Comparison of ENCODE assay signal across 11 cellular contexts in genomic region chr4:144399927-144400326, GRCh38.
DNase-seq lines count a peak whose midpoint lies in the region; ATAC-seq and TF ChIP-seq lines count a peak whose summit lies in the region.
"Had no signal": no experiment of that assay in that cellular context is flagged by ENCODE, and none has a peak within 500 bp of the region (broad histone marks: within the 10 kb centered on the region; RNA-seq: fewer than 3 reads in every experiment).

No MANE protein-coding gene starts in this region.

- H3K4me1 ChIP-seq in foreskin keratinocyte = peaks cover 4% of the 10 kb centered on the region
- H3K4me1 ChIP-seq in ovary (ENCODE audit: insufficient read depth) = no peaks in the 10 kb centered on the region

- no peaks in the 10 kb centered on the region for H3K9me3 ChIP-seq in ovary

- H3K36me3 ChIP-seq in ovary = no peaks in the 10 kb centered on the region

- TF ChIP-seq EP300 in ovary (IDR thresholded peaks at IDR 0.05) = no peak

- no peak for TF ChIP-seq CTCF in foreskin keratinocyte (conservative IDR thresholded peaks at IDR 0.05)
- no peak for TF ChIP-seq CTCF in GM13976 (IDR thresholded peaks at IDR 0.05; ENCODE audit: borderline replicate concordance, control extremely low read depth, extremely low read depth, insufficient read depth, missing control alignments)
- TF ChIP-seq CTCF in ovary (IDR thresholded peaks at IDR 0.05) = no peak

- ATAC-seq in HG02642 (IDR thresholded peaks at IDR 0.05; ENCODE audit: poor library complexity, unreplicated experiment) = peak; percentile 76
- peak; percentile 100 for ATAC-seq in foreskin keratinocyte
- ATAC-seq: stimulated activated memory B cell treated with anti-CD40 and anti-IgM and Interleukin-4, amounts not matched to agents 10 μg/mL and 1 μg/mL and 100 μg/mL, for 72 hours had no signal

- in situ Hi-C loops in GM13976 (cut with MboI; ENCODE audit: low sequenced_read_pairs, unreplicated experiment) = no loop called here

- H3K27me3 ChIP-seq in foreskin keratinocyte = peaks cover 4% of the 10 kb centered on the region
- no peaks in the 10 kb centered on the region for H3K27me3 ChIP-seq in ovary

- no peak overlapping the region for H3K4me3 ChIP-seq in ovary

- DNase-seq in GM03348 (ENCODE audit: low spot score) (peak; percentile 10), NCI-H345 treated with DMSO at 0.1 percent for 48 hours (lab: John Stamatoyannopoulos, UW; ENCODE audit: unreplicated experiment) (peak; percentile 20), foreskin keratinocyte (peak; percentile 87 to 92), GM13976 (ENCODE audit: low spot score) (no peak), ovary (no peak), NCI-H146 (lab: John Stamatoyannopoulos, UW) (no peak), erythroblast (lab: John Stamatoyannopoulos, UW) (no peak)
- DNase-seq: activated CD4-positive, alpha-beta T cell treated with anti-CD3 and anti-CD28 coated beads for 48 hours; left cardiac atrium had no signal

- 12 to 31% (median 20%) methylated on average over 2 of the region's 2 CpGs for WGBS in ovary, 3 donors

- TF ChIP-seq POLR2A in ovary (IDR thresholded peaks at IDR 0.05) (no peak), erythroblast (IDR thresholded peaks at IDR 0.05; ENCODE audit: low read length) (no peak)

- no peak overlapping the region for H3K27ac ChIP-seq in foreskin keratinocyte
- H3K27ac ChIP-seq in ovary = no peak overlapping the region

- intact Hi-C loops in ovary (cut with DNase I) = no loop called here

Comparison
In these comparisons a context has a peak if more than half of its experiments do, and no peak if none do; other contexts are left out.
1. DNase-seq: peak in GM03348 (single experiment), NCI-H345 treated with DMSO at 0.1 percent for 48 hours (single experiment) and foreskin keratinocyte (2 of 2); none in GM13976 (single experiment), ovary (0 of 5), NCI-H146 (single experiment) and erythroblast (0 of 2).